ENCODE assay signal across 15 cellular contexts in genomic region chr6:5778317-5778857, GRCh38.
DNase-seq lines count a peak whose midpoint lies in the region; ATAC-seq, FAIRE-seq and TF ChIP-seq lines count a peak whose summit lies in the region.
"Had no signal": no experiment of that assay in that cellular context is flagged by ENCODE, and none has a peak within 500 bp of the region (broad histone marks: within the 10 kb centered on the region; RNA-seq: fewer than 3 reads in every experiment).

No MANE protein-coding gene starts in this region.

- peaks cover 0 to 5% of the 10 kb centered on the region in 2 donors for H3K4me1 ChIP-seq in small intestine (ENCODE audit: control insufficient read depth in 2 of 2, insufficient read depth in 1 of 2, low read depth in 1 of 2, low read length in 1 of 2)
- no peaks in the 10 kb centered on the region for H3K4me1 ChIP-seq in lower lobe of right lung

- H3K9me3 ChIP-seq in small intestine (ENCODE audit: control insufficient read depth, low read depth) (no peaks in the 10 kb centered on the region), lower lobe of right lung (no peaks in the 10 kb centered on the region)

- H3K36me3 ChIP-seq in small intestine (ENCODE audit: control insufficient read depth in 2 of 2, insufficient read depth in 2 of 2, low read length in 2 of 2), result no peaks in the 10 kb centered on the region
- peaks cover 3% of the 10 kb centered on the region for H3K36me3 ChIP-seq in lower lobe of right lung

- no peaks in the 10 kb centered on the region for H3K27me3 ChIP-seq in small intestine (ENCODE audit: control insufficient read depth in 2 of 2, insufficient read depth in 2 of 2, low read length in 2 of 2)
- H3K27me3 ChIP-seq in lower lobe of right lung (ENCODE audit: low read depth), result no peaks in the 10 kb centered on the region

- peak; percentile 92 for FAIRE-seq in GM12891 (lab: Jason Lieb, UNC)
- FAIRE-seq in small intestine (lab: Jason Lieb, UNC), result no peak

- H3K4me3 ChIP-seq in coronary artery, result no peak overlapping the region
- no peak overlapping the region for H3K4me3 ChIP-seq in small intestine (ENCODE audit: low read depth in 1 of 2, low read length in 2 of 2)
- H3K4me3 ChIP-seq in lower lobe of right lung, result no peak overlapping the region
- H3K4me3 ChIP-seq: smooth muscle cell had no signal

- TF ChIP-seq CTCF in coronary artery (IDR thresholded peaks at IDR 0.05), result no peak
- no peak for TF ChIP-seq CTCF in lower lobe of right lung (IDR thresholded peaks at IDR 0.05)

- intact Hi-C loops in lower lobe of right lung (cut with DNase I), result no loop called here

- DNase-seq in GM12891 (ENCODE audit: insufficient read length, low spot score) (peak; percentile 21), coronary artery (ENCODE audit: low spot score) (no peak), small intestine (no peak), lower lobe of right lung (no peak)
- DNase-seq in activated effector memory CD4-positive, alpha-beta T cell treated with anti-CD3 and anti-CD28 coated beads, Interleukin-2, amount 50 U/mL, for 16 hours, result no peak
- DNase-seq: GDM1; islet precursor cell; naive thymus-derived CD8-positive, alpha-beta T cell; NCI-H69; SIG-M5 had no signal

- ATAC-seq in GM19452 (IDR thresholded peaks at IDR 0.05; ENCODE audit: unreplicated experiment), result peak; percentile 91
- ATAC-seq in HG02870 (IDR thresholded peaks at IDR 0.05; ENCODE audit: unreplicated experiment), result peak; percentile 90
- ATAC-seq in HG03565 (IDR thresholded peaks at IDR 0.05; ENCODE audit: unreplicated experiment), result peak; percentile 96
- no peak for ATAC-seq in lower lobe of right lung
- ATAC-seq: activated CD4-positive, CD25-positive, alpha-beta regulatory T cell treated with anti-CD3 and anti-CD28 coated beads, Interleukin-2, amount 50 U/mL, for 24 hours; naive thymus-derived CD8-positive, alpha-beta T cell had no signal

- 80 to 90% (median 81%) methylated on average over 7 of the region's 7 CpGs for WGBS in small intestine, 3 donors

- TF ChIP-seq POLR2A in GM12891 (IDR thresholded peaks at IDR 0.05; ENCODE audit: low read depth, low read length), result no peak

- no peak overlapping the region for H3K27ac ChIP-seq in coronary artery
- no peak overlapping the region for H3K27ac ChIP-seq in small intestine (ENCODE audit: low read depth in 1 of 2, low read length in 1 of 2)
- H3K27ac ChIP-seq in lower lobe of right lung, result no peak overlapping the region

TF ChIP-seq in GM12891, 5 proteins besides CTCF, POLR2A, EP300 and RAD21:
- TF ChIP-seq POLR2AphosphoS5 (IDR thresholded peaks at IDR 0.05; ENCODE audit: low read depth, low read length) (no peak), SPI1 (IDR thresholded peaks at IDR 0.05; ENCODE audit: low read depth, low read length) (no peak), TAF1 (IDR thresholded peaks at IDR 0.05; ENCODE audit: low read depth, low read length) (no peak), POU2F2 (IDR thresholded peaks at IDR 0.05; ENCODE audit: low read depth, low read length) (peak; percentile 93), PAX5 (IDR thresholded peaks at IDR 0.05; ENCODE audit: insufficient read depth, low read length, severe bottlenecking) (no peak)
TF ChIP-seq in GM12891: peak in this region for 1.

Comparison
In these comparisons a context has a peak if more than half of its experiments do, and no peak if none do; other contexts are left out.
1. ATAC-seq: peak in GM19452 (single experiment), HG02870 (single experiment) and HG03565 (single experiment); none in lower lobe of right lung (0 of 2).